2 cellular contexts compared by ENCODE assay signal in the genomic region with DNA sequence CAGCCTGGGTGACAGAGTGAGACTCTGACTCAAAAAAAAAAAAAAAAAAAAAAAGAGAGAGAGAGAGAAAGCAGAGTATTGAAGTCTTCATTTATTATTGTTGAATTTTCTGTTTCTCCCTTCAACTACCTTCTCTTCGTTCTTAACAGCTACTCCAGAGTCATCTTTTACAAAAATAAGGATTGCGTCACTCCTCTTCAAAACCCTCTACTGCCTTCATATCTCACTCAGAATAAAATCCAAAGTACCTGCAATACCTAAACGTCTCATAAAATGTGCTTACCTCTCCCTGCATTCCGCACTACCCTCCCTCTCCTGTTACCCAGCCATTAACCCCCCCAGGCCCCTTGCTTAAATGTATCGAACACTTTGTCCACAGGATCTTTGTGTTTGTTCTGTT.
TF ChIP-seq lines count a peak whose summit lies in the region.

No MANE protein-coding gene starts in this region.

TF ChIP-seq in IMR-90, 13 proteins besides CTCF, POLR2A, EP300 and RAD21:
- TF ChIP-seq, protein P1, sequence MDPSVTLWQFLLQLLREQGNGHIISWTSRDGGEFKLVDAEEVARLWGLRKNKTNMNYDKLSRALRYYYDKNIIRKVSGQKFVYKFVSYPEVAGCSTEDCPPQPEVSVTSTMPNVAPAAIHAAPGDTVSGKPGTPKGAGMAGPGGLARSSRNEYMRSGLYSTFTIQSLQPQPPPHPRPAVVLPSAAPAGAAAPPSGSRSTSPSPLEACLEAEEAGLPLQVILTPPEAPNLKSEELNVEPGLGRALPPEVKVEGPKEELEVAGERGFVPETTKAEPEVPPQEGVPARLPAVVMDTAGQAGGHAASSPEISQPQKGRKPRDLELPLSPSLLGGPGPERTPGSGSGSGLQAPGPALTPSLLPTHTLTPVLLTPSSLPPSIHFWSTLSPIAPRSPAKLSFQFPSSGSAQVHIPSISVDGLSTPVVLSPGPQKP (IDR thresholded peaks at IDR 0.05; ENCODE audit: borderline replicate concordance, low read depth, low read length): no peak
- TF ChIP-seq MAFK (IDR thresholded peaks at IDR 0.05; ENCODE audit: low read depth, low read length) (no peak), RCOR1 (IDR thresholded peaks at IDR 0.05; ENCODE audit: insufficient replicate concordance, low read length) (no peak), CEBPB (IDR thresholded peaks at IDR 0.05; ENCODE audit: low read depth, low read length) (peak; percentile 69), CHD1 (IDR thresholded peaks at IDR 0.05; ENCODE audit: low read depth, low read length) (no peak)

TF ChIP-seq in K562, 482 proteins besides CTCF, POLR2A, EP300 and RAD21:
- TF ChIP-seq, protein P2, sequence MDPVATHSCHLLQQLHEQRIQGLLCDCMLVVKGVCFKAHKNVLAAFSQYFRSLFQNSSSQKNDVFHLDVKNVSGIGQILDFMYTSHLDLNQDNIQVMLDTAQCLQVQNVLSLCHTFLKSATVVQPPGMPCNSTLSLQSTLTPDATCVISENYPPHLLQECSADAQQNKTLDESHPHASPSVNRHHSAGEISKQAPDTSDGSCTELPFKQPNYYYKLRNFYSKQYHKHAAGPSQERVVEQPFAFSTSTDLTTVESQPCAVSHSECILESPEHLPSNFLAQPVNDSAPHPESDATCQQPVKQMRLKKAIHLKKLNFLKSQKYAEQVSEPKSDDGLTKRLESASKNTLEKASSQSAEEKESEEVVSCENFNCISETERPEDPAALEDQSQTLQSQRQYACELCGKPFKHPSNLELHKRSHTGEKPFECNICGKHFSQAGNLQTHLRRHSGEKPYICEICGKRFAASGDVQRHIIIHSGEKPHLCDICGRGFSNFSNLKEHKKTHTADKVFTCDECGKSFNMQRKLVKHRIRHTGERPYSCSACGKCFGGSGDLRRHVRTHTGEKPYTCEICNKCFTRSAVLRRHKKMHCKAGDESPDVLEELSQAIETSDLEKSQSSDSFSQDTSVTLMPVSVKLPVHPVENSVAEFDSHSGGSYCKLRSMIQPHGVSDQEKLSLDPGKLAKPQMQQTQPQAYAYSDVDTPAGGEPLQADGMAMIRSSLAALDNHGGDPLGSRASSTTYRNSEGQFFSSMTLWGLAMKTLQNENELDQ (CRISPR knock-in tag; IDR thresholded peaks at IDR 0.05; ENCODE audit: borderline replicate concordance): no peak
- TF ChIP-seq, protein P3, sequence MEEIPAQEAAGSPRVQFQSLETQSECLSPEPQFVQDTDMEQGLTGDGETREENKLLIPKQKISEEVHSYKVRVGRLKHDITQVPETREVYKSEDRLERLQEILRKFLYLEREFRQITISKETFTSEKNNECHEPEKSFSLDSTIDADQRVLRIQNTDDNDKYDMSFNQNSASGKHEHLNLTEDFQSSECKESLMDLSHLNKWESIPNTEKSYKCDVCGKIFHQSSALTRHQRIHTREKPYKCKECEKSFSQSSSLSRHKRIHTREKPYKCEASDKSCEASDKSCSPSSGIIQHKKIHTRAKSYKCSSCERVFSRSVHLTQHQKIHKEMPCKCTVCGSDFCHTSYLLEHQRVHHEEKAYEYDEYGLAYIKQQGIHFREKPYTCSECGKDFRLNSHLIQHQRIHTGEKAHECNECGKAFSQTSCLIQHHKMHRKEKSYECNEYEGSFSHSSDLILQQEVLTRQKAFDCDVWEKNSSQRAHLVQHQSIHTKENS (CRISPR knock-in tag; IDR thresholded peaks at IDR 0.05): no peak
- TF ChIP-seq RBM22 (IDR thresholded peaks at IDR 0.05; ENCODE audit: low read depth, low read length, poor library complexity, severe bottlenecking) (no peak), BMI1 (IDR thresholded peaks at IDR 0.05; ENCODE audit: low read length) (no peak), COPS2 (conservative IDR thresholded peaks at IDR 0.05) (no peak), NCOR1 (IDR thresholded peaks at IDR 0.05) (no peak), CEBPB (tag; IDR thresholded peaks at IDR 0.05) (peak; percentile 62)
TF ChIP-seq in K562: peak in this region for 1.
